Comparison of ENCODE assay signal across 13 cellular contexts in the genomic region with DNA sequence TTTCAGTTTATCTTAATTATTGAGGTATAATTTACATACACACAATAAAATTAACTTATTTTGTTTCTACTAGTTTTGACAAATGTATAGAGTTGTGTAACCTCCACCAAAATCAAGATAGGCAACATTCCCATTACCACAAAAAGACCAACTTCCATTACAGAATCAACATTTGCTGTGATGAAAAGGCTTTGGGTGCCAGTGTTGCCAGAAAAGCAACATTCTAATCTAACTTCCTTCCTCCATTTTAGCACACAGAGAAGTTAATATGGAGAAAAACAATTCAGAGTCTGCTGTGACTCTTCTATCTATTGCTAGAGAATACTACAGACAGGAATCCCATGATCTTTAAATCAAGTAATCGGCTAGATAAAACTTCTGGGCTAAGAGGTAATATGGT.
DNase-seq lines count a peak whose midpoint lies in the region; ATAC-seq and TF ChIP-seq lines count a peak whose summit lies in the region.
"Had no signal": no experiment of that assay in that cellular context is flagged by ENCODE, and none has a peak within 500 bp of the region (broad histone marks: within the 10 kb centered on the region; RNA-seq: fewer than 3 reads in every experiment).

No MANE protein-coding gene starts in this region.

- 87% methylated on average over 1 of the region's 1 CpG; no CpG with 5 or more reads in 1 of the 2 experiments for WGBS in endodermal cell (ENCODE audit: insufficient coverage in 1 of 2, insufficient read length in 1 of 2), 2 experiments

- peak overlapping the region; percentile 32; the same call in 1 of the 2 replicates for H2AFZ ChIP-seq in OCI-LY7 (ENCODE audit: low read length)

- POLR2A ChIA-PET in A673 (lab: Charles Lee; ENCODE audit: low non-redundant PET) = no interaction called here
- POLR2A ChIA-PET in OCI-LY7 (lab: Charles Lee) = interaction anchor here (0.8 to 1.7 kb wide), 3 partner anchors 16 to 38 kb away, joined by 3 to 9 read pairs (median 4); no protein-coding TSS in a partner anchor

- intact Hi-C loops in A673 (cut with micrococcal nuclease; ENCODE audit: unreplicated experiment) (no loop called here), OCI-LY7 (cut with micrococcal nuclease; ENCODE audit: unreplicated experiment) (loop anchor here (5.0 kb wide), 1 partner anchor 105 kb away; no protein-coding TSS in a partner anchor)

- H3K36me3 ChIP-seq in A673 (ENCODE audit: insufficient read depth, low read length, poor library complexity, severe bottlenecking) (peaks cover under 1% of the 10 kb centered on the region), OCI-LY7 (ENCODE audit: insufficient read depth, low read length) (no peaks in the 10 kb centered on the region), endodermal cell (ENCODE audit: control insufficient read depth, insufficient read depth, low read length) (peaks cover 11% of the 10 kb centered on the region)
- H3K36me3 ChIP-seq: MG63 had no signal

- no peak for TF ChIP-seq CTCF in A673 (conservative IDR thresholded peaks at IDR 0.05; ENCODE audit: low read depth, low read length)
- no peak for TF ChIP-seq CTCF in OCI-LY7 (conservative IDR thresholded peaks at IDR 0.05; ENCODE audit: low read length)
- no peak for TF ChIP-seq CTCF in endodermal cell (conservative IDR thresholded peaks at IDR 0.05)

- peak overlapping the region; percentile 89 for H3K27ac Mint-ChIP-seq in endodermal cell
- peak overlapping the region in 5 of 6 donors; percentile 28 to 75 (median 64) for H3K27ac Mint-ChIP-seq in naive B cell

- BruUV-seq in A673 (replicated peaks; lab: Mats Ljungman, UMichigan) (TSS peak; percentile 89), OCI-LY7 (replicated peaks; lab: Mats Ljungman, UMichigan) (no TSS peak)

- DNase-seq in A673 (ENCODE audit: low spot score) (no peak), OCI-LY7 (ENCODE audit: low spot score) (no peak), endodermal cell (no peak), naive B cell (no peak), SHP77 treated with DMSO at 0.1 percent for 48 hours (lab: John Stamatoyannopoulos, UW) (no peak)
- no peak for DNase-seq in stimulated activated CD4-positive, alpha-beta T cell treated with anti-CD3 and anti-CD28 coated beads, Interleukin-4, amount 100 ng/mL, for 24 hours
- DNase-seq in activated T-cell treated with anti-CD3 and anti-CD28 coated beads, Interleukin-2, amount 50 U/mL, for 1 hour = no peak
- DNase-seq: activated CD4-positive, alpha-beta T cell treated with anti-CD3 and anti-CD28 coated beads, Interleukin-2, amount 50 U/mL, for 48 hours; activated effector memory CD4-positive, alpha-beta T cell treated with anti-CD3 and anti-CD28 coated beads, Interleukin-2, amount 50 U/mL, for 16 hours; cerebellar nuclear complex; DMS79 treated with DMSO at 0.1 percent for 48 hours; MG63 had no signal

- peaks cover 7% of the 10 kb centered on the region for H3K36me3 Mint-ChIP-seq in endodermal cell (ENCODE audit: low read depth)
- peaks cover under 1 to 3% of the 10 kb centered on the region in 2 donors for H3K36me3 Mint-ChIP-seq in naive B cell

- H3K27me3 Mint-ChIP-seq in endodermal cell (ENCODE audit: insufficient read depth) (no peaks in the 10 kb centered on the region), naive B cell (no peaks in the 10 kb centered on the region)

- no peak overlapping the region for H3K4me3 ChIP-seq in A673 (ENCODE audit: low read depth, low read length, poor library complexity, severe bottlenecking)
- no peak overlapping the region for H3K4me3 ChIP-seq in OCI-LY7 (ENCODE audit: low read depth, low read length, poor library complexity, severe bottlenecking)
- no peak overlapping the region for H3K4me3 ChIP-seq in endodermal cell (ENCODE audit: low read length)
- H3K4me3 ChIP-seq: MG63 had no signal

- H3K4me3 Mint-ChIP-seq in endodermal cell (peak overlapping the region; percentile 5), naive B cell (no peak overlapping the region)

- H3K27me3 ChIP-seq in A673 (replicated peaks; ENCODE audit: insufficient read depth, low read depth, low read length, poor library complexity) = no peaks in the 10 kb centered on the region
- no peaks in the 10 kb centered on the region for H3K27me3 ChIP-seq in endodermal cell (ENCODE audit: control insufficient read depth, insufficient read depth, low read length, poor library complexity, severe bottlenecking)
- H3K27me3 ChIP-seq: MG63 had no signal

- H3K9me3 Mint-ChIP-seq in endodermal cell (no peaks in the 10 kb centered on the region), naive B cell (no peaks in the 10 kb centered on the region)

- H4K20me1 ChIP-seq in OCI-LY7 (ENCODE audit: insufficient read depth, low read length) = no peaks in the 10 kb centered on the region

- H3K9ac ChIP-seq in endodermal cell (ENCODE audit: extremely low read depth, low read length, poor library complexity, severe bottlenecking) = peak overlapping the region; percentile 2

- CTCF ChIA-PET in A673 (lab: Charles Lee) = interaction anchor here (0.8 to 1.5 kb wide), 2 partner anchors 15 to 26 kb away, joined by 3 read pairs; no protein-coding TSS in a partner anchor
- CTCF ChIA-PET in OCI-LY7 (lab: Charles Lee; ENCODE audit: unreplicated experiment) = no interaction called here

- H3K27ac ChIP-seq in A673 (ENCODE audit: low read depth, low read length, poor library complexity, severe bottlenecking) (peak overlapping the region; percentile 74), OCI-LY7 (ENCODE audit: low read depth, low read length, poor library complexity, severe bottlenecking) (no peak overlapping the region), endodermal cell (ENCODE audit: low read depth, low read length) (peak overlapping the region; percentile 25)

- H3K9me2 ChIP-seq in OCI-LY7 (ENCODE audit: insufficient read depth, low read length) = no peaks in the 10 kb centered on the region

- peaks cover 52% of the 10 kb centered on the region for H3K4me1 ChIP-seq in A673 (ENCODE audit: insufficient read depth, low read length, poor library complexity, severe bottlenecking)
- H3K4me1 ChIP-seq in OCI-LY7 (ENCODE audit: insufficient read depth, low read length, poor library complexity, severe bottlenecking) = peaks cover 24% of the 10 kb centered on the region
- peaks cover 19% of the 10 kb centered on the region for H3K4me1 ChIP-seq in endodermal cell (ENCODE audit: control insufficient read depth, insufficient read depth, low read length)

- ATAC-seq in naive B cell (ENCODE audit: low read depth in 2 of 2) = no peak
- ATAC-seq in GM21825 (IDR thresholded peaks at IDR 0.05; ENCODE audit: unreplicated experiment) = no peak

- peak overlapping the region; percentile 55 for H3K4me2 ChIP-seq in OCI-LY7 (ENCODE audit: low read length)

- H3K9me3 ChIP-seq in A673 (ENCODE audit: low read depth, low read length, poor library complexity, severe bottlenecking) (no peaks in the 10 kb centered on the region), OCI-LY7 (ENCODE audit: low read length) (no peaks in the 10 kb centered on the region), endodermal cell (ENCODE audit: control insufficient read depth, low read length) (no peaks in the 10 kb centered on the region)
- H3K9me3 ChIP-seq: MG63 had no signal

- H3K4me1 Mint-ChIP-seq in endodermal cell = peaks cover 50% of the 10 kb centered on the region
- peaks cover 22 to 23% (median 22%) of the 10 kb centered on the region in 3 donors for H3K4me1 Mint-ChIP-seq in naive B cell

- H3K79me2 ChIP-seq in OCI-LY7 (ENCODE audit: insufficient read depth, low read depth, low read length) = peaks cover 11% of the 10 kb centered on the region; the same call in 1 of the 2 replicates
